ENCODE assay signal across 15 cellular contexts in the genomic region with DNA sequence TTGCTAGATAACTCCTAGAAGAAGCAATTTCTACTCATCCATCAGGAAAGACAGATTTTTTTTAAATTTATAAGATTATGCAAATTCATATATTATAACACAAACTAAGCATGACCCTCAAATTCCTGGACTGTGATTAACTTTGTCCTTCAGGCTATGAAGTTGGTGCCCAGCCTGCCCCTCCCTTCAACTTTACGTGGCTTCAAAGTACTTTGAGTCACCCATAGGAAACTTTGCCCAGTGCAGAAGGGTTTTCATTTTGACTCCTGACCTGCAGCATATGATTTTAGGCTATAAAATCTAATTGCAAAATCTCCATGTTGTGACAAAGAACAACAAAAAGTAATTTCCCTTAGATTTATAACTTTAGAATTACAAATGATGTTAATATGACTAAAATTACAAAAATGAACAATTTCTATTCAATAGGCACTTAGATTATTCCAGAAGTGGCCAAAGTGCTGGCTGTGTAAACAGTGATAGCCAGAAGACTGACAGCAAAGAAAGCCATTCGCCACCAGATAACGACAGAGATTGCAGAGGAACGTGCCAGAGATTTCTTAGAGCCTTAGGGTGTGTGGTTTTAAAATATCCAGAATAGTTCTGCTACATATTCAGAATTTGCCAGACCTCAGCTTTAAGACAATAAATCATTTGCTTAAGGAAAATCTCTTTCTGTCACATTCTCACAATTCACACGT.
A peak's percentile ranks its signal among the peaks of the same experiment; 100 is the strongest.
DNase-seq lines count a peak whose midpoint lies in the region; ATAC-seq and TF ChIP-seq lines count a peak whose summit lies in the region.
"Had no signal": no experiment of that assay in that cellular context is flagged by ENCODE, and none has a peak within 500 bp of the region (broad histone marks: within the 10 kb centered on the region; RNA-seq: fewer than 3 reads in every experiment).

No MANE protein-coding gene starts in this region.

- H3K27me3 ChIP-seq in GM23248 (replicated peaks; ENCODE audit: insufficient read depth), result no peaks in the 10 kb centered on the region
- H3K27me3 ChIP-seq in trophoblast cell (ENCODE audit: insufficient read depth, low read length), result no peaks in the 10 kb centered on the region
- no peaks in the 10 kb centered on the region for H3K27me3 ChIP-seq in CD8-positive, alpha-beta memory T cell (ENCODE audit: insufficient read depth, low read length, poor library complexity, severe bottlenecking)
- H3K27me3 ChIP-seq: esophagus muscularis mucosa had no signal

- CTCF ChIA-PET in CD8-positive, alpha-beta memory T cell (lab: Charles Lee), result no interaction called here

- H4K12ac ChIP-seq in trophoblast cell (ENCODE audit: low read depth, low read length), result no peak overlapping the region

- peaks cover 13% of the 10 kb centered on the region for H3K79me1 ChIP-seq in trophoblast cell (ENCODE audit: low read length)

- H3K9me3 ChIP-seq in GM23248 (ENCODE audit: low read depth), result no peaks in the 10 kb centered on the region
- no peaks in the 10 kb centered on the region for H3K9me3 ChIP-seq in trophoblast cell (ENCODE audit: insufficient read depth, low read depth, low read length)
- H3K9me3 ChIP-seq in CD8-positive, alpha-beta memory T cell (ENCODE audit: low read length), result no peaks in the 10 kb centered on the region
- H3K9me3 ChIP-seq: esophagus muscularis mucosa had no signal

- H3K4me2 ChIP-seq in GM23248 (ENCODE audit: unreplicated experiment) (peak overlapping the region; percentile 64), trophoblast cell (ENCODE audit: low read length) (no peak overlapping the region)

- POLR2A ChIA-PET in CD8-positive, alpha-beta memory T cell (lab: Charles Lee), result no interaction called here

- 1 to 3% methylated on average over 5 of the region's 5 CpGs for WGBS in GM23248 (ENCODE audit: low coverage in 1 of 2, low lambda C conversion rate in 2 of 2, missing lambda C conversion rate in 2 of 2), 2 experiments
- no CpG with 5 or more reads among the region's 5 CpGs for WGBS in trophoblast cell (ENCODE audit: extremely low coverage, insufficient coverage, insufficient read length)

- H3K9ac ChIP-seq in GM23248 (peak overlapping the region; percentile 32; the same call in 1 of the 2 replicates), trophoblast cell (ENCODE audit: low read length) (no peak overlapping the region)

- peak; percentile 54 for ATAC-seq in SK-N-SH treated with all-trans-retinoic acid at 6 μM for 48 hours
- ATAC-seq in GM18511 (IDR thresholded peaks at IDR 0.05; ENCODE audit: unreplicated experiment), result no peak
- ATAC-seq in HG03175 (IDR thresholded peaks at IDR 0.05; ENCODE audit: unreplicated experiment), result no peak
- no peak for ATAC-seq in GM19397 (IDR thresholded peaks at IDR 0.05; ENCODE audit: unreplicated experiment)
- ATAC-seq: activated T-cell treated with anti-CD3 and anti-CD28 coated beads, Interleukin-2, amount 50 U/mL, for 72 hours; stimulated activated naive B cell treated with anti-CD40 and anti-IgM and Interleukin-4, amounts not matched to agents 10 μg/mL and 1 μg/mL and 100 μg/mL, for 72 hours had no signal

- TF ChIP-seq CTCF in fibroblast of pulmonary artery (IDR thresholded peaks at IDR 0.05; ENCODE audit: low read length, missing control alignments), result no peak

- H3K36me3 ChIP-seq in GM23248 (ENCODE audit: low read depth) (no peaks in the 10 kb centered on the region), trophoblast cell (ENCODE audit: control insufficient read depth in 1 of 2, insufficient read depth in 2 of 2, low read length in 2 of 2) (peaks cover 6 to 9% of the 10 kb centered on the region in 2 experiments)
- H3K36me3 ChIP-seq in CD8-positive, alpha-beta memory T cell (ENCODE audit: insufficient read depth, low read length), result no peaks in the 10 kb centered on the region
- H3K36me3 ChIP-seq: esophagus muscularis mucosa had no signal

- H4K8ac ChIP-seq in trophoblast cell (ENCODE audit: low read depth, low read length), result no peak overlapping the region

- H3K79me2 ChIP-seq in GM23248 (ENCODE audit: insufficient read depth) (no peaks in the 10 kb centered on the region), trophoblast cell (ENCODE audit: control insufficient read depth, insufficient read depth, low read length, poor library complexity) (peaks cover 4% of the 10 kb centered on the region)

- H3K36me3 Mint-ChIP-seq in CD8-positive, alpha-beta memory T cell, result no peaks in the 10 kb centered on the region
- H3K36me3 Mint-ChIP-seq: stimulated activated naive B cell treated with anti-CD40 and anti-IgM and Interleukin-4, amounts not matched to agents 10 μg/mL and 1 μg/mL and 100 μg/mL, for 72 hours had no signal

- H3K9me2 ChIP-seq in GM23248 (ENCODE audit: insufficient read depth), result no peaks in the 10 kb centered on the region

- peaks cover 52% of the 10 kb centered on the region for H3F3A ChIP-seq in GM23248 (ENCODE audit: insufficient read depth)

- no peak overlapping the region for H3K18ac ChIP-seq in trophoblast cell (ENCODE audit: low read length)

- H2AFZ ChIP-seq in GM23248 (no peak overlapping the region), trophoblast cell (ENCODE audit: insufficient read depth, low read length, poor library complexity) (no peak overlapping the region)

- DNase-seq in GM23248 (peak; percentile 93), fibroblast of pulmonary artery (ENCODE audit: low read depth) (peak; percentile 47), trophoblast cell (peak; percentile 71 to 88)
- no peak for DNase-seq in CD8-positive, alpha-beta memory T cell
- DNase-seq: activated CD4-positive, CD25-positive, alpha-beta regulatory T cell treated with anti-CD3 and anti-CD28 coated beads, Interleukin-2, amount 50 U/mL, for 72 hours; activated T-cell treated with anti-CD3 and anti-CD28 coated beads, Interleukin-2, amount 50 U/mL, for 72 hours; NCI-H1092; occipital lobe; stimulated activated CD4-positive, alpha-beta T cell treated with anti-CD3 and anti-CD28 coated beads, Interleukin-1b, Interleukin-23, amount 100 ng/mL, for 48 hours; stimulated activated naive B cell treated with anti-CD40 and anti-IgM and Interleukin-4, amounts not matched to agents 10 μg/mL and 1 μg/mL and 100 μg/mL, for 72 hours had no signal

- no peak overlapping the region for H3K14ac ChIP-seq in trophoblast cell (ENCODE audit: low read length)

- no peak overlapping the region for H3K4me3 Mint-ChIP-seq in CD8-positive, alpha-beta memory T cell
- H3K4me3 Mint-ChIP-seq: activated T-cell treated with anti-CD3 and anti-CD28 coated beads, Interleukin-2, amount 50 U/mL, for 72 hours; stimulated activated naive B cell treated with anti-CD40 and anti-IgM and Interleukin-4, amounts not matched to agents 10 μg/mL and 1 μg/mL and 100 μg/mL, for 72 hours had no signal

- no peak overlapping the region for H3K23ac ChIP-seq in trophoblast cell (ENCODE audit: low read length)

- H3K9me3 Mint-ChIP-seq in CD8-positive, alpha-beta memory T cell, result peaks cover 0 to 8% (median 4%) of the 10 kb centered on the region in 5 donors

- in situ Hi-C loops in GM23248 (cut with MboI), result no loop called here

- H2BK5ac ChIP-seq in trophoblast cell (ENCODE audit: low read depth, low read length, poor library complexity), result peak overlapping the region; percentile 54

- H4K20me1 ChIP-seq in GM23248 (ENCODE audit: insufficient read depth), result no peaks in the 10 kb centered on the region

- H2BK12ac ChIP-seq in trophoblast cell (ENCODE audit: low read length), result no peak overlapping the region

- no peak overlapping the region for H4K91ac ChIP-seq in trophoblast cell (ENCODE audit: low read depth, low read length)

- H3K4me1 Mint-ChIP-seq in CD8-positive, alpha-beta memory T cell, result no peaks in the 10 kb centered on the region
- H3K4me1 Mint-ChIP-seq: stimulated activated naive B cell treated with anti-CD40 and anti-IgM and Interleukin-4, amounts not matched to agents 10 μg/mL and 1 μg/mL and 100 μg/mL, for 72 hours had no signal

- H3K4ac ChIP-seq in trophoblast cell (ENCODE audit: low read depth, low read length), result no peak overlapping the region

- peaks cover 58% of the 10 kb centered on the region for H3K4me1 ChIP-seq in GM23248 (ENCODE audit: insufficient read depth)
- peaks cover 17 to 40% of the 10 kb centered on the region in 2 experiments for H3K4me1 ChIP-seq in trophoblast cell (ENCODE audit: control insufficient read depth in 1 of 2, insufficient read depth in 2 of 2, low read length in 2 of 2)
- H3K4me1 ChIP-seq in CD8-positive, alpha-beta memory T cell (ENCODE audit: insufficient read depth, low read length), result no peaks in the 10 kb centered on the region
- H3K4me1 ChIP-seq: esophagus muscularis mucosa had no signal

- no peak overlapping the region for H3K27ac Mint-ChIP-seq in CD8-positive, alpha-beta memory T cell
- H3K27ac Mint-ChIP-seq: activated T-cell treated with anti-CD3 and anti-CD28 coated beads, Interleukin-2, amount 50 U/mL, for 72 hours; stimulated activated naive B cell treated with anti-CD40 and anti-IgM and Interleukin-4, amounts not matched to agents 10 μg/mL and 1 μg/mL and 100 μg/mL, for 72 hours had no signal

- peak overlapping the region; percentile 44 for H2BK120ac ChIP-seq in trophoblast cell (ENCODE audit: insufficient read depth, low read length, poor library complexity)

- no peak overlapping the region for H2AK5ac ChIP-seq in trophoblast cell (ENCODE audit: low read length)

- H3K27me3 Mint-ChIP-seq in CD8-positive, alpha-beta memory T cell, result no peaks in the 10 kb centered on the region
- H3K27me3 Mint-ChIP-seq: stimulated activated naive B cell treated with anti-CD40 and anti-IgM and Interleukin-4, amounts not matched to agents 10 μg/mL and 1 μg/mL and 100 μg/mL, for 72 hours had no signal

- peak overlapping the region; percentile 77 for H3K27ac ChIP-seq in GM23248
- peak overlapping the region; percentile 84 for H3K27ac ChIP-seq in trophoblast cell (ENCODE audit: low read depth, low read length)
- H3K27ac ChIP-seq in CD8-positive, alpha-beta memory T cell (ENCODE audit: low read depth, low read length), result no peak overlapping the region
- H3K27ac ChIP-seq: esophagus muscularis mucosa had no signal

- H3K4me3 ChIP-seq in GM23248 (peak overlapping the region; percentile 24), fibroblast of pulmonary artery (replicated peaks; ENCODE audit: low read depth, low read length) (no peak overlapping the region), trophoblast cell (ENCODE audit: low read depth, low read length) (no peak overlapping the region)
- no peak overlapping the region for H3K4me3 ChIP-seq in CD8-positive, alpha-beta memory T cell (ENCODE audit: low read length)
- H3K4me3 ChIP-seq: esophagus muscularis mucosa had no signal

TF ChIP-seq in SK-N-SH treated with all-trans-retinoic acid at 6 μM for 48 hours, 23 proteins besides CTCF, POLR2A, EP300 and RAD21 (continues in another document):
- TF ChIP-seq ARNTL (CRISPR knock-in tag; IDR thresholded peaks at IDR 0.05; ENCODE audit: borderline replicate concordance, low read depth), result no peak
- no peak for TF ChIP-seq OSR1 (CRISPR knock-in tag; IDR thresholded peaks at IDR 0.05)
- no peak for TF ChIP-seq RARB (CRISPR knock-in tag; IDR thresholded peaks at IDR 0.05)
- TF ChIP-seq TOX (CRISPR knock-in tag; IDR thresholded peaks at IDR 0.05; ENCODE audit: borderline replicate concordance), result 0 out of 2 replicates have a peak, but pooled peaks have one; percentile 15
- no peak for TF ChIP-seq BACH2 (CRISPR knock-in tag; IDR thresholded peaks at IDR 0.05; ENCODE audit: borderline replicate concordance)
- TF ChIP-seq ZNF8 (CRISPR knock-in tag; IDR thresholded peaks at IDR 0.05), result no peak
- TF ChIP-seq ZNF70 (CRISPR knock-in tag; IDR thresholded peaks at IDR 0.05), result no peak

Comparison
In these comparisons a context has a peak if more than half of its experiments do, and no peak if none do; other contexts are left out.
1. DNase-seq: peak in GM23248 (single experiment), fibroblast of pulmonary artery (single experiment) and trophoblast cell (2 of 2); none in CD8-positive, alpha-beta memory T cell (0 of 5).